In genomic region chr12:55716582-55717396, GRCh38 we compare ENCODE assay signal across 7 cellular contexts. TPM values are rescaled to one million over a fixed set of nuclear protein-coding genes. Genes with fewer than 3 reads are reported as not detected.
DNase-seq lines count a peak whose midpoint lies in the region; ATAC-seq and TF ChIP-seq lines count a peak whose summit lies in the region.

No MANE protein-coding gene starts in this region.

- intact Hi-C loops in MCF 10A (cut with micrococcal nuclease) = no loop called here
- intact Hi-C loops in mucosa of descending colon (cut with DNase I, micrococcal nuclease) = no loop called here

- H3K27ac Mint-ChIP-seq in MCF 10A (ENCODE audit: low read depth, unreplicated experiment) = peak overlapping the region; percentile 79

- H3K9me3 Mint-ChIP-seq in MCF 10A (ENCODE audit: unreplicated experiment) = no peaks in the 10 kb centered on the region

- H3K36me3 ChIP-seq in mucosa of descending colon (ENCODE audit: low read depth) = no peaks in the 10 kb centered on the region

- TF ChIP-seq POLR2A in NB4 (IDR thresholded peaks at IDR 0.05; ENCODE audit: extremely low read depth, insufficient read length) = no peak

- H3K27me3 Mint-ChIP-seq in MCF 10A (ENCODE audit: insufficient read depth, unreplicated experiment) = no peaks in the 10 kb centered on the region

- H3K4me3 ChIP-seq in NB4 (ENCODE audit: low read depth, low read length) (peak overlapping the region; percentile 77), mucosa of descending colon (peak overlapping the region; percentile 87)

- POLR2A ChIA-PET in MCF 10A (lab: Yijun Ruan, JAX) = interaction anchor here (0.6 to 2.6 kb wide), 7 partner anchors 8 to 1007 kb away, joined by 3 to 25 read pairs (median 4); partner anchors contain the start of gene CD63

- peaks cover 52% of the 10 kb centered on the region for H3K4me1 ChIP-seq in mucosa of descending colon (ENCODE audit: low read depth)

- ATAC-seq in GM19395 (IDR thresholded peaks at IDR 0.05; ENCODE audit: unreplicated experiment) (peak; percentile 45), mucosa of descending colon (peak; percentile 11), HG03442 (IDR thresholded peaks at IDR 0.05; ENCODE audit: unreplicated experiment) (no peak)

- no peak for TF ChIP-seq CTCF in NB4 (IDR thresholded peaks at IDR 0.05; ENCODE audit: low read depth, low read length)
- TF ChIP-seq CTCF in MCF 10A (IDR thresholded peaks at IDR 0.05; ENCODE audit: unreplicated experiment) = no peak
- TF ChIP-seq CTCF in mucosa of descending colon (IDR thresholded peaks at IDR 0.05) = no peak

- DNase-seq in NB4 (ENCODE audit: low read depth) (peak; percentile 39), MCF 10A (ENCODE audit: unreplicated experiment) (no peak), mucosa of descending colon (peak in 1 of 3 donors; percentile 36), COLO668 (lab: John Stamatoyannopoulos, UW; ENCODE audit: unreplicated experiment) (no peak)
- DNase-seq in stimulated activated CD4-positive, alpha-beta T cell treated with anti-CD3 and anti-CD28 coated beads, Interleukin-12 subunit alpha, Interleukin-12 subunit beta, amount 100 ng/mL, for 4 hours = no peak

- CTCF ChIA-PET in MCF 10A (lab: Yijun Ruan, JAX) = interaction anchor here (0.5 to 1.5 kb wide), 8 partner anchors 9 to 1330 kb away, joined by 3 to 7 read pairs (median 3); no protein-coding TSS in a partner anchor

- peaks cover 8% of the 10 kb centered on the region for H3K36me3 Mint-ChIP-seq in MCF 10A (ENCODE audit: insufficient read depth, unreplicated experiment)

- peak overlapping the region; percentile 80 for H3K4me3 Mint-ChIP-seq in MCF 10A (ENCODE audit: unreplicated experiment)

- H3K4me1 Mint-ChIP-seq in MCF 10A (ENCODE audit: insufficient read depth, unreplicated experiment) = peaks cover 31% of the 10 kb centered on the region

- no TSS peak for BruUV-seq in MCF 10A (replicated peaks; lab: Mats Ljungman, UMichigan)

- no peaks in the 10 kb centered on the region for H3K9me3 ChIP-seq in mucosa of descending colon

RNA-seq across cellular contexts. Expression of gene BLOC1S1, which starts 0.9 kb away (rescaled TPM):
- total RNA-seq in MCF 10A (2022) (75.8 and 84.3 TPM in 2 replicates), mucosa of descending colon (100 to 1,000 TPM; 201 to 285 (median 241) TPM)

RNA-seq across cellular contexts. Expression of gene RDH5, which starts 3.4 kb away (rescaled TPM):
- total RNA-seq in MCF 10A (2022) (2.5 and 3.9 TPM in 2 replicates), mucosa of descending colon (10 to 100 TPM; 21.5 to 48.1 (median 35.8) TPM)

RNA-seq across cellular contexts. Expression of gene ITGA7, which starts 9.1 kb away (rescaled TPM):
- total RNA-seq in MCF 10A (2022) (2.1 and 3.0 TPM in 2 replicates), mucosa of descending colon (100 to 1,000 TPM in 1 of 3 donors, 10 to 100 TPM in 2; 16.5 to 449 (median 46.0) TPM)

RNA-seq across cellular contexts. Expression of gene CD63, which starts 12.0 kb away (rescaled TPM):
- total RNA-seq in MCF 10A (2022) = 552 and 724 TPM in 2 replicates
- total RNA-seq in mucosa of descending colon = 1,000 to 10,000 TPM in 2 of 3 donors, 100 to 1,000 TPM in 1; 992 to 1,177 (median 1,016) TPM

RNA-seq across cellular contexts. Expression of gene GDF11, which starts 26.1 kb away (rescaled TPM):
- 1.9 TPM in 2 replicates for total RNA-seq in MCF 10A (2022)
- total RNA-seq in mucosa of descending colon = 10 to 100 TPM in 1 of 3 donors, 1 to 10 TPM in 2; 1.0 to 13.8 (median 2.8) TPM
